Comparison of ENCODE assay signal across 8 cellular contexts in the genomic region with DNA sequence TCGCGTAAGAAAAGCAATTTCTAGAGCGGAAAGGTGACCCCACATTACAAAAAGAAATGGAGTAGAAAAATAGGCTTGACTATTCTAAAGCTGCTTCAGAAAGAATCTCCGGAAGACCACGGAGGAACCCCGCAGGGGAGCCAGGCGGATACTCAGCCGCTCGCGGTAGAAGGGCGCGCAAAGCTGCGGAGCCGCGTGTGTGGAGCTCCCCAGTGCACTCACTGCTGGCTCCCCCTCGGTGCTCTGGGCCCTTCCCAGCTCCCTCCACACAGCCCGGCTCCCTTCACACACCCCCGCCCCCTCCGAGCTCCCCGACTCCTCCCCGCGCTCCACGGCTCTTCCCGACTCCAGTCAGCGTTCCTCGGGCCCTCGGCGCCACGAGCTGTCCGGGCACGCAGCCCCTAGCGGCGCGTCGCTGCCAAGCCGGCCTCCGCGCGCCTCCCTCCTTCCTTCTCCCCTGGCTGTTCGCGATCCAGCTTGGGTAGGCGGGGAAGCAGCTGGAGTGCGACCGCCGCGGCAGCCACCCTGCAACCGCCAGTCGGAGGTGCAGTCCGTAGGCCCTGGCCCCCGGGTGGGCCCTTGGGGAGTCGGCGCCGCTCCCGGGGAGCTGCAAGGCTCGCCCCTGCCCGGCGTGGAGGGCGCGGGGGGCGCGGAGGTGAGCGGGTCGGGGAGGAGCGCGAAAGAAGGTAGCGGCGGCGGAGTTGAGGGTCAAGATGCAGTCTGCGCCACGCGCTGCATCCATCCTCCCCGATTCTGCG. TPM values are rescaled to one million over a fixed set of nuclear protein-coding genes. Genes with fewer than 3 reads are reported as not detected.
DNase-seq lines count a peak whose midpoint lies in the region; ATAC-seq and TF ChIP-seq lines count a peak whose summit lies in the region.

A gene (plus strand): TSS at position 350 of the 758 bp plus-strand sequence. CDS start 13,343 bp downstream, outside the sequence.

- H3K4me3 ChIP-seq in BE2C (ENCODE audit: low read depth, low read length) (peak within 1 kb of the TSS; percentile 17; the same call in 1 of the 2 replicates), neuron (ENCODE audit: low read length) (peak within 1 kb of the TSS; percentile 55), transverse colon (peak within 1 kb of the TSS; percentile 60 to 83 (median 63))

- H3K9me3 ChIP-seq in BE2C (no peaks in the 10 kb centered on the region), neuron (ENCODE audit: low read length) (no peaks in the 10 kb centered on the region), transverse colon (no peaks in the 10 kb centered on the region)

- peak within 1 kb of the TSS; percentile 92 for H2AFZ ChIP-seq in neuron (ENCODE audit: low read depth, low read length)

- in situ Hi-C loops in transverse colon (cut with MboI; ENCODE audit: low pct_ligation_motif_present in 1 of 4, low pct_unique_long_range_greater_than_20kb in 1 of 4, low sequenced_read_pairs in 3 of 4): no loop called here

- peak; percentile 74 for DNase-seq in BE2C
- peak; percentile 72 for DNase-seq in NCI-H226
- peak; percentile 10 for DNase-seq in germinal center (ENCODE audit: low spot score)
- peak; percentile 89 for DNase-seq in transverse colon

- H3K27me3 Mint-ChIP-seq in activated naive CD4-positive, alpha-beta T cell treated with anti-CD3 and anti-CD28 coated beads, Interleukin-2, amount 50 U/mL, for 24 hours: peaks cover 14% of the 10 kb centered on the region

- no peaks in the 10 kb centered on the region for H3K4me1 ChIP-seq in BE2C
- H3K4me1 ChIP-seq in neuron (ENCODE audit: insufficient read depth, low read length): peaks cover 8% of the 10 kb centered on the region
- peaks cover 0 to 15% (median 1%) of the 10 kb centered on the region in 4 donors for H3K4me1 ChIP-seq in transverse colon

- peak; percentile 49 for TF ChIP-seq CTCF in BE2C (IDR thresholded peaks at IDR 0.05; ENCODE audit: low read depth, low read length)
- peak; percentile 69 to 93 (median 75) for TF ChIP-seq CTCF in transverse colon (IDR thresholded peaks at IDR 0.05)

- H3K27me3 ChIP-seq in BE2C (peaks cover 31% of the 10 kb centered on the region), neuron (ENCODE audit: insufficient read depth, low read length) (peaks cover 28% of the 10 kb centered on the region), transverse colon (peaks cover 6% of the 10 kb centered on the region)

- TF ChIP-seq POLR2A in transverse colon (IDR thresholded peaks at IDR 0.05): peak; percentile 80

- peak within 1 kb of the TSS; percentile 40 for H3K4me3 Mint-ChIP-seq in activated naive CD4-positive, alpha-beta T cell treated with anti-CD3 and anti-CD28 coated beads, Interleukin-2, amount 50 U/mL, for 24 hours

- H3K36me3 Mint-ChIP-seq in activated naive CD4-positive, alpha-beta T cell treated with anti-CD3 and anti-CD28 coated beads, Interleukin-2, amount 50 U/mL, for 24 hours: no peaks in the 10 kb centered on the region

- H3K27ac ChIP-seq in transverse colon: peak within 1 kb of the TSS; percentile 84 to 90 (median 87)

- no peak within 1 kb of the TSS for H3K27ac Mint-ChIP-seq in activated naive CD4-positive, alpha-beta T cell treated with anti-CD3 and anti-CD28 coated beads, Interleukin-2, amount 50 U/mL, for 24 hours

- H3K4me1 Mint-ChIP-seq in activated naive CD4-positive, alpha-beta T cell treated with anti-CD3 and anti-CD28 coated beads, Interleukin-2, amount 50 U/mL, for 24 hours: peaks cover 5% of the 10 kb centered on the region

- TF ChIP-seq EP300 in transverse colon (IDR thresholded peaks at IDR 0.05; ENCODE audit: low read depth): no peak

- ATAC-seq in GM18907 (IDR thresholded peaks at IDR 0.05; ENCODE audit: unreplicated experiment): peak; percentile 97
- ATAC-seq in HG03095 (IDR thresholded peaks at IDR 0.05; ENCODE audit: unreplicated experiment): peak; percentile 89

- H3K9me3 Mint-ChIP-seq in activated naive CD4-positive, alpha-beta T cell treated with anti-CD3 and anti-CD28 coated beads, Interleukin-2, amount 50 U/mL, for 24 hours: no peaks in the 10 kb centered on the region

- intact Hi-C loops in transverse colon (cut with DNase I; ENCODE audit: low total_unique reads): no loop called here

- H3K36me3 ChIP-seq in BE2C: no peaks in the 10 kb centered on the region
- H3K36me3 ChIP-seq in neuron (ENCODE audit: insufficient read depth, low read length): no peaks in the 10 kb centered on the region
- H3K36me3 ChIP-seq in transverse colon: no peaks in the 10 kb centered on the region

- WGBS in transverse colon (ENCODE audit: low coverage in 1 of 2), 2 donors: 1 to 4% methylated on average over 22 to 71 of the region's 73 CpGs

RNA-seq across cellular contexts. Expression of the gene that starts here (rescaled TPM):
- polyA plus RNA-seq in BE2C (2012; ENCODE audit: insufficient read depth, insufficient read length, low read depth): not detected
- 10 to 100 TPM in 3 of 4 donors, 1 to 10 TPM in 1; 9.2 to 42.9 (median 27.9) TPM for total RNA-seq in transverse colon

Comparison
In these comparisons a context has a peak if more than half of its experiments do, and no peak if none do; other contexts are left out.
1. Peak in every context shown above with its lines: DNase-seq, ATAC-seq, H3K4me3 ChIP-seq and H3K27ac ChIP-seq.
2. DNase-seq: peak in every context shown above with its lines; median percentile 89 in transverse colon; 74 in BE2C; 72 in NCI-H226; 10 in germinal center.